ENCODE assay signal across 23 cellular contexts in the genomic region with DNA sequence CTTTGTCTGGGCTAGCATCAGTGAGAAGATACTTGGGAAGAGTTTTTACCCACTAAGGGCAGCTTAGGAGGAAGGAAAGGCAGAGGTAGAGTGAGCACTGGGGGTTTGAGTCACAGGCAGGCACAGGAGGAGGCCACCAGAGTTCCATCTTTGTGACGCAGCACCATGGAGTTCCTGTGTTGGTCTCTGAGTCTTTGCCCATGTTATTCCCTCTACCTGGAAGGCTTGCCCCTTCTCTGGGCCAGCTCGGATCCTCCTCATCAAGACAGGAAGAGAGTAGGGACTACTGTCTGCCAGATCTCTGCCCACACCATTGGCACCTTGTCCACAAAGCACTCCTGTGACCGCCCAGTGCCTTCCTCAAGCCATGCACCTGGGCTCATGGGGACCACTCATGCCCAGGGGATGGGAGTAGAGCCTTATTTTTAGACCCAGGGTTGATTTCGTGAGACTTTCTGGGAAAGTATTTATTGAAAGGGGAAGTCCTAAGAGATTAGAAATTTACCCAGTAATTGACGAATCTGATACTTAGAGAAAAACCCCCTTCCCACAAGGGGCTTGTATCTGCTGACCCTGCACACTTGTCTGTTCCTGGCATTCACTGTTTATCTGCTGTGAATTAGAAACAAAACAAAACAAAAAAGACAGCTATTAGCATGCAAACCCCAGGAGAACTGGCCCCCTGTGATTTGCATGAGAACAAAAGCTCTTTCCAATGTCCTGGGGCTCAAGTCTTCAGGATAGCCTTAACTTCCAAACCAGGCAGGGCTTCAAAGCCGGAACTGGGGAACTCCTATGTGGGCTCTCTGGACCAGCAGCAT. TPM values are rescaled to one million over a fixed set of nuclear protein-coding genes. Genes with fewer than 3 reads are reported as not detected.
A peak's percentile ranks its signal among the peaks of the same experiment; 100 is the strongest.
DNase-seq lines count a peak whose midpoint lies in the region; ATAC-seq, FAIRE-seq and TF ChIP-seq lines count a peak whose summit lies in the region.
"Had no signal": no experiment of that assay in that cellular context is flagged by ENCODE, and none has a peak within 500 bp of the region (broad histone marks: within the 10 kb centered on the region; RNA-seq: fewer than 3 reads in every experiment).

No MANE protein-coding gene starts in this region.

- in situ Hi-C loops in GM13976 (cut with MboI; ENCODE audit: low sequenced_read_pairs, unreplicated experiment), result no loop called here
- in situ Hi-C loops in GM12878 (cut with MboI), result no loop called here

- intact Hi-C loops in GM12878 (cut with micrococcal nuclease; ENCODE audit: unreplicated experiment) (loop anchor here (1.0 to 10.0 kb wide), 2 partner anchors 39 to 153 kb away; no protein-coding TSS in a partner anchor), sigmoid colon (cut with DNase I) (no loop called here)

- TF ChIP-seq RAD21 in GM12878 (IDR thresholded peaks at IDR 0.05; ENCODE audit: insufficient read depth, low read depth, low read length), result peak; percentile 41; the same call in 1 of the 2 replicates

- peak overlapping the region; percentile 62 for H2AFZ ChIP-seq in GM12878 (ENCODE audit: control insufficient read depth, low read depth, low read length)

- H3K4me1 ChIP-seq in GM12878 (ENCODE audit: control insufficient read depth, insufficient read depth, low read length) (peaks cover 18% of the 10 kb centered on the region), sigmoid colon (no peaks in the 10 kb centered on the region)
- H3K4me1 ChIP-seq: testis had no signal

- no peak overlapping the region for H3K4me3 ChIP-seq in GM12878
- H3K4me3 ChIP-seq in sigmoid colon, result no peak overlapping the region
- H3K4me3 ChIP-seq: testis had no signal

- H3K4me2 ChIP-seq in GM12878 (ENCODE audit: control insufficient read depth, insufficient read depth), result peak overlapping the region; percentile 39; the same call in 1 of the 2 replicates

- H3K27ac Mint-ChIP-seq in T-helper 2 cell treated with Interferon-gamma antibody and Interleukin-4, amounts not matched to agents 5 μg/mL and 100 μg/mL, for 36 hours, result no peak overlapping the region
- H3K27ac Mint-ChIP-seq: activated CD4-positive, alpha-beta T cell treated with anti-CD3 and anti-CD28 coated beads for 36 hours; CD4-positive, CD25-positive, alpha-beta regulatory T cell; mesothelial cell of epicardium; nephron progenitor cell had no signal

- H3K36me3 Mint-ChIP-seq in T-helper 2 cell treated with Interferon-gamma antibody and Interleukin-4, amounts not matched to agents 5 μg/mL and 100 μg/mL, for 36 hours (ENCODE audit: low read depth), result no peaks in the 10 kb centered on the region
- H3K36me3 Mint-ChIP-seq: CD4-positive, CD25-positive, alpha-beta regulatory T cell; mesothelial cell of epicardium had no signal

- SMC1A ChIA-PET in GM12878 (lab: Charles Lee; ENCODE audit: uncharacterized antibody, unreplicated experiment), result interaction anchor here (0.6 to 4.8 kb wide), 19 partner anchors 10 to 387 kb away, joined by 3 to 27 read pairs (median 5); a partner anchor contains a TSS

- H3K79me2 ChIP-seq in GM12878 (ENCODE audit: control insufficient read depth, insufficient read depth, low read length), result no peaks in the 10 kb centered on the region

- TF ChIP-seq CTCF in GM13976 (IDR thresholded peaks at IDR 0.05; ENCODE audit: borderline replicate concordance, control extremely low read depth, extremely low read depth, insufficient read depth, missing control alignments), result no peak
- peak in 1 of 3 experiments; percentile 31; a peak in 2 of 6 replicates for TF ChIP-seq CTCF in GM12878 (IDR thresholded peaks at IDR 0.05 in 2 of 3, conservative IDR thresholded peaks at IDR 0.05 in 1 of 3; ENCODE audit: control insufficient read depth in 2 of 3, extremely low read depth in 1 of 3, insufficient read depth in 1 of 3, low read depth in 3 of 3, low read length in 3 of 3)
- TF ChIP-seq CTCF in sigmoid colon (IDR thresholded peaks at IDR 0.05), result no peak

- peaks cover 29% of the 10 kb centered on the region for H3K9me3 Mint-ChIP-seq in T-helper 2 cell treated with Interferon-gamma antibody and Interleukin-4, amounts not matched to agents 5 μg/mL and 100 μg/mL, for 36 hours

- H3K4me3 Mint-ChIP-seq in T-helper 2 cell treated with Interferon-gamma antibody and Interleukin-4, amounts not matched to agents 5 μg/mL and 100 μg/mL, for 36 hours, result no peak overlapping the region
- H3K4me3 Mint-ChIP-seq: activated CD4-positive, alpha-beta T cell treated with anti-CD3 and anti-CD28 coated beads for 36 hours; CD4-positive, CD25-positive, alpha-beta regulatory T cell; mesothelial cell of epicardium; nephron progenitor cell had no signal

- TF ChIP-seq EP300 in GM12878 (IDR thresholded peaks at IDR 0.05; ENCODE audit: borderline replicate concordance in 1 of 2, control insufficient read depth in 1 of 2, low read depth in 2 of 2, low read length in 2 of 2), result peak; percentile 59 to 68; a peak in 2 of 4 replicates
- no peak for TF ChIP-seq EP300 in sigmoid colon (IDR thresholded peaks at IDR 0.05)

- H3K36me3 ChIP-seq in GM12878 (ENCODE audit: control insufficient read depth in 2 of 2, insufficient read depth in 2 of 2, low read length in 1 of 2) (no peaks in the 10 kb centered on the region), sigmoid colon (no peaks in the 10 kb centered on the region)

- peak; percentile 61 for DNase-seq in GM13976 (ENCODE audit: low spot score)
- peak; percentile 73 for DNase-seq in GM12878 (ENCODE audit: low read depth, low spot score)
- peak; percentile 30 for DNase-seq in sigmoid colon
- no peak for DNase-seq in NCI-H146 treated with DMSO at 0.1 percent for 48 hours (lab: John Stamatoyannopoulos, UW; ENCODE audit: unreplicated experiment)
- DNase-seq in T-helper 2 cell treated with Interferon-gamma antibody and Interleukin-4, amounts not matched to agents 5 μg/mL and 100 μg/mL, for 36 hours (ENCODE audit: low spot score), result no peak
- DNase-seq: activated CD4-positive, alpha-beta T cell treated with anti-CD3 and anti-CD28 coated beads for 36 hours; activated naive CD4-positive, alpha-beta T cell treated with anti-CD3 and anti-CD28 coated beads, Interleukin-2, amount 50 U/mL, for 16 hours; CD4-positive, CD25-positive, alpha-beta regulatory T cell; central memory CD4-positive, alpha-beta T cell; dermis blood vessel endothelial cell; Kasumi-1; left cardiac atrium; NCI-H187 treated with DMSO at 0.1 percent for 48 hours; NCI-H82; nephron progenitor cell; SHP77; SW 1271; testis had no signal

- FAIRE-seq in GM12878 (lab: Jason Lieb, UNC), result no peak
- FAIRE-seq: HTR-8/SVneo had no signal

- H3K27me3 ChIP-seq in GM12878 (replicated peaks in 1 of 2; ENCODE audit: control insufficient read depth in 2 of 2, insufficient read depth in 2 of 2, low read length in 1 of 2) (no peaks in the 10 kb centered on the region), sigmoid colon (no peaks in the 10 kb centered on the region)
- H3K27me3 ChIP-seq: testis had no signal

- no peak overlapping the region; the same call in 1 of the 2 replicates for H3K9ac ChIP-seq in GM12878 (ENCODE audit: control insufficient read depth, insufficient read depth, low read length)

- no peaks in the 10 kb centered on the region for H4K20me1 ChIP-seq in GM12878 (ENCODE audit: control insufficient read depth, insufficient read depth)

- H3K27ac ChIP-seq in GM12878 (ENCODE audit: control insufficient read depth, insufficient read depth), result peak overlapping the region; percentile 77
- H3K27ac ChIP-seq in sigmoid colon, result no peak overlapping the region
- H3K27ac ChIP-seq: testis had no signal

- CTCF ChIA-PET in GM12878 (lab: Yijun Ruan, JAX), result interaction anchor here (0.7 to 2.5 kb wide), 11 partner anchors 10 to 158 kb away, joined by 3 to 11 read pairs (median 4); no protein-coding TSS in a partner anchor

- no peaks in the 10 kb centered on the region for H3K4me1 Mint-ChIP-seq in T-helper 2 cell treated with Interferon-gamma antibody and Interleukin-4, amounts not matched to agents 5 μg/mL and 100 μg/mL, for 36 hours (ENCODE audit: low read depth)

- H3K27me3 Mint-ChIP-seq in T-helper 2 cell treated with Interferon-gamma antibody and Interleukin-4, amounts not matched to agents 5 μg/mL and 100 μg/mL, for 36 hours (ENCODE audit: low read depth), result peaks cover 4% of the 10 kb centered on the region
- H3K27me3 Mint-ChIP-seq: activated CD4-positive, alpha-beta T cell treated with anti-CD3 and anti-CD28 coated beads for 36 hours; CD4-positive, CD25-positive, alpha-beta regulatory T cell had no signal

- peaks cover 14% of the 10 kb centered on the region for H3K9me3 ChIP-seq in GM12878 (replicated peaks; ENCODE audit: control insufficient read depth, insufficient read depth, low read length)
- peaks cover 0 to 15% (median 0%) of the 10 kb centered on the region in 4 donors for H3K9me3 ChIP-seq in sigmoid colon
- H3K9me3 ChIP-seq: testis had no signal

- 16% methylated on average over 6 of the region's 6 CpGs for WGBS in GM12878 (ENCODE audit: insufficient coverage, insufficient replicate concordance, low lambda C conversion rate, missing lambda C conversion rate)
- 79 to 89% methylated on average over 6 of the region's 6 CpGs for WGBS in sigmoid colon, 2 donors

- no TSS peak for BruUV-seq in GM12878 (replicated peaks; lab: Mats Ljungman, UMichigan)

- no peak for TF ChIP-seq POLR2A in GM12878 (IDR thresholded peaks at IDR 0.05; ENCODE audit: low read depth, low read length)
- no peak for TF ChIP-seq POLR2A in sigmoid colon (IDR thresholded peaks at IDR 0.05)

- RAD21 ChIA-PET in GM12878 (lab: Charles Lee; ENCODE audit: unreplicated experiment), result interaction anchor here (0.9 to 3.7 kb wide), 15 partner anchors 13 to 413 kb away, joined by 3 to 46 read pairs (median 4); a partner anchor contains a TSS

- ATAC-seq in GM21786 (IDR thresholded peaks at IDR 0.05; ENCODE audit: unreplicated experiment) (peak; percentile 43), GM12878 (peak; percentile 88), GM21390 (IDR thresholded peaks at IDR 0.05; ENCODE audit: unreplicated experiment) (no peak)
- ATAC-seq: activated CD4-positive, alpha-beta T cell treated with anti-CD3 and anti-CD28 coated beads for 36 hours; left cardiac atrium had no signal

- POLR2A ChIA-PET in GM12878 (lab: Charles Lee), result interaction anchor here (0.9 to 2.0 kb wide), 5 partner anchors 12 to 102 kb away, joined by 3 to 5 read pairs (median 4); a partner anchor contains a TSS

RNA-seq across cellular contexts. Expression of a gene that starts 35.9 kb away (rescaled TPM):
- total RNA-seq in GM12878 (2013; cell fraction: nucleolus; rRNA removed), result 0.63 and 2.6 TPM in 2 replicates
- total RNA-seq in GM12878 (2014; rRNA removed) (0.40 TPM in 1 of 2 replicates, not detected in the other), GM12878 (2014; rRNA removed; fragmentation: Illumina TruSeq; extraction: Trizol) (0.13 TPM in 1 of 2 replicates, not detected in the other), GM12878 (2021) (0.18 and 0.53 TPM in 2 replicates), sigmoid colon (not detected)
- 0.10 TPM for polyA plus RNA-seq in GM12878 (2011; ENCODE audit: low read depth)
- polyA plus RNA-seq in GM12878 (2011; rRNA removed) (0.26 and 0.72 TPM in 2 replicates), GM12878 (2014; fragmentation: Illumina TruSeq; extraction: Trizol) (0.40 and 0.51 TPM in 2 replicates), GM12878 (2014; fragmentation: Nextera tagmentation; extraction: Ambion mirVana) (under 1 TPM in 1 of 2 experiments, not detected in 1; 0.05 TPM), GM12878 (2014; rRNA removed) (0.19 and 0.29 TPM in 2 replicates), GM12878 (2016; fragmentation: Nextera tagmentation; extraction: Ambion mirVana) (not detected), sigmoid colon (10 to 100 TPM in 2 of 3 donors, 1 to 10 TPM in 1; 1.2 to 11.1 (median 10.1) TPM)
- 0.30 and 0.33 TPM in 2 replicates for polyA plus RNA-seq in GM12878 (2011; cell fraction: cytosol; rRNA removed)
- 0.44 and 0.73 TPM in 2 replicates for polyA plus RNA-seq in GM12878 (2011; cell fraction: nucleus; rRNA removed)
- polyA plus RNA-seq in GM12878 (2012), result 0.52 and 0.55 TPM in 2 replicates
- 0.22 and 0.57 TPM in 2 replicates for polyA minus RNA-seq in GM12878 (2011; rRNA and poly(A)+ RNA removed)
- not detected in 2 replicates for polyA minus RNA-seq in GM12878 (2011; cell fraction: cytosol; rRNA and poly(A)+ RNA removed)
- polyA minus RNA-seq in GM12878 (2011; cell fraction: nucleus; rRNA and poly(A)+ RNA removed), result 0.73 TPM in 1 of 2 replicates, not detected in the other
- total RNA-seq: activated CD4-positive, alpha-beta T cell treated with anti-CD3 and anti-CD28 coated beads for 36 hours; dermis blood vessel endothelial cell had no signal
- polyA plus RNA-seq: aorta; CD4-positive, CD25-positive, alpha-beta regulatory T cell had no signal

Comparison
In these comparisons a context has a peak if more than half of its experiments do, and no peak if none do; other contexts are left out.
1. DNase-seq: peak in GM13976 (single experiment), GM12878 (single experiment) and sigmoid colon (single experiment); none in NCI-H146 treated with DMSO at 0.1 percent for 48 hours (single experiment) and T-helper 2 cell treated with Interferon-gamma antibody and Interleukin-4, amounts not matched to agents 5 μg/mL and 100 μg/mL, for 36 hours (single experiment).